In the genomic region with DNA sequence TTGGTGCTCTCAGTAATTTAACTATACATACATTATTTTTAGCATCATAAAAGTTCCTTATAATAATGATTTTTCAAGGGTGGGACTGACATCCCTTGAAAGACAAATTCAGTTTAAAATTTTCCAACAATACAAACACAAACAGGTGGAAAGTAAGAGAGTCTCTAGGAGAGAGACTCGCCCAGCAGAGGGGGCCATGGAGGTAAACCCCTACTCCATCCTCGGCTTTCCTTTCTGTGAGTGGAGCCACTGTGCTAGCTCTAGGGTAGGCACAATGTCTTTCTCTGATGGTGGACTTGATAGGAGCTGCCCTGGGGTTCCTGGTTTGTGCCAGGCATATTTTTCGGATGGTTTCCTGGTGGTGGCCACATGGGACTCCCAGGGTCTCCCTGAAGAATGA, we compare ENCODE assay signal across 22 cellular contexts. TPM values are rescaled to one million over a fixed set of nuclear protein-coding genes. Genes with fewer than 3 reads are reported as not detected.
"Had no signal": no experiment of that assay in that cellular context is flagged by ENCODE, and none has a peak within 500 bp of the region (broad histone marks: within the 10 kb centered on the region; RNA-seq: fewer than 3 reads in every experiment).

No MANE protein-coding gene starts in this region.

- H3K4me1 ChIP-seq: ascending aorta, breast epithelium, right atrium auricular region, tibial nerve, vagina had no signal

- ATAC-seq: activated CD4-positive, alpha-beta T cell treated with anti-CD3 and anti-CD28 coated beads for 36 hours; natural killer cell treated with Interleukin-12 subunit alpha and Interleukin-12 subunit beta and Interleukin-15 and Interleukin-18, amount 100 ng/mL, for 72 hours; stimulated activated naive B cell treated with anti-CD40 and anti-IgM and Interleukin-4, amounts not matched to agents 10 μg/mL and 1 μg/mL and 100 μg/mL, for 72 hours had no signal

- H3K27me3 ChIP-seq: ascending aorta, breast epithelium, right atrium auricular region, vagina had no signal

- H3K27ac ChIP-seq: ascending aorta, breast epithelium, right atrium auricular region, tibial nerve, vagina, VCaP had no signal

- H3K9me3 ChIP-seq: ascending aorta, breast epithelium, right atrium auricular region, tibial nerve, vagina had no signal

- H3K4me3 ChIP-seq: ascending aorta, breast epithelium, right atrium auricular region, tibial nerve, vagina had no signal

- H3K36me3 ChIP-seq: ascending aorta, breast epithelium, right atrium auricular region, tibial nerve, vagina had no signal

- DNase-seq: activated CD4-positive, alpha-beta memory T cell treated with anti-CD3 and anti-CD28 coated beads for 36 hours; activated CD4-positive, alpha-beta T cell treated with anti-CD3 and anti-CD28 coated beads for 36 hours; activated naive CD4-positive, alpha-beta T cell treated with anti-CD3 and anti-CD28 coated beads, Interleukin-2, amount 10 ng/mL, durations not matched to agents 7 days and 5 days; activated T-cell treated with anti-CD3 and anti-CD28 coated beads, Interleukin-2, amount 50 U/mL, for 24 hours; effector memory CD4-positive, alpha-beta T cell; foreskin melanocyte; immature natural killer cell; mesenchymal stem cell; nucleus accumbens; posterior cingulate gyrus; stimulated activated CD4-positive, alpha-beta T cell treated with anti-CD3 and anti-CD28 coated beads, Interleukin-2, amount 100 ng/mL, for 48 hours; stimulated activated naive B cell treated with anti-CD40 and anti-IgM and Interleukin-4, amounts not matched to agents 10 μg/mL and 1 μg/mL and 100 μg/mL, for 72 hours had no signal

RNA-seq across cellular contexts. Expression of gene CSMD2, which starts 8.3 kb away (rescaled TPM):
- total RNA-seq: activated CD4-positive, alpha-beta memory T cell treated with anti-CD3 and anti-CD28 coated beads for 36 hours; activated CD4-positive, alpha-beta T cell treated with anti-CD3 and anti-CD28 coated beads for 36 hours; natural killer cell treated with Interleukin-12 subunit alpha and Interleukin-12 subunit beta and Interleukin-15 and Interleukin-18, amount 100 ng/mL, for 72 hours had no signal
- polyA plus RNA-seq: immature natural killer cell, liver had no signal

RNA-seq across cellular contexts. Expression of gene C1orf94, which starts 20.0 kb away (rescaled TPM):
- total RNA-seq: activated CD4-positive, alpha-beta memory T cell treated with anti-CD3 and anti-CD28 coated beads for 36 hours; activated CD4-positive, alpha-beta T cell treated with anti-CD3 and anti-CD28 coated beads for 36 hours; ascending aorta; breast epithelium; liver; natural killer cell treated with Interleukin-12 subunit alpha and Interleukin-12 subunit beta and Interleukin-15 and Interleukin-18, amount 100 ng/mL, for 72 hours; right atrium auricular region; skeletal muscle tissue; subcutaneous adipose tissue; tibial nerve; vagina had no signal
- polyA plus RNA-seq: immature natural killer cell, liver had no signal
